Comparison of ENCODE assay signal across 25 cellular contexts in genomic region chr14:69240527-69241173, GRCh38.
"Had no signal": no experiment of that assay in that cellular context is flagged by ENCODE, and none has a peak within 500 bp of the region (broad histone marks: within the 10 kb centered on the region; RNA-seq: fewer than 3 reads in every experiment).

No MANE protein-coding gene starts in this region.

- H3K27ac ChIP-seq: coronary artery, epithelial cell of prostate, gastroesophageal sphincter, left lung, pancreas, psoas muscle, right lobe of liver, tibial artery had no signal

- H3K27me3 Mint-ChIP-seq: activated B cell treated with CpG ODN at 0.5 μM for 24 hours; activated CD4-positive, alpha-beta T cell treated with anti-CD3 and anti-CD28 coated beads for 36 hours; activated naive CD8-positive, alpha-beta T cell treated with anti-CD3 and anti-CD28 coated beads for 36 hours; stimulated activated naive CD8-positive, alpha-beta T cell treated with anti-CD3 and anti-CD28 coated beads, Interleukin-15, amount 100 ng/mL, for 72 hours had no signal

- H3K4me3 Mint-ChIP-seq: activated B cell treated with CpG ODN at 0.5 μM for 24 hours; activated CD4-positive, alpha-beta T cell treated with anti-CD3 and anti-CD28 coated beads for 36 hours; activated naive CD8-positive, alpha-beta T cell treated with anti-CD3 and anti-CD28 coated beads for 36 hours; activated T-cell treated with anti-CD3 and anti-CD28 coated beads, Interleukin-2, amount 50 U/mL, for 4 hours; mesothelial cell of epicardium; nephron; stimulated activated effector memory CD8-positive, alpha-beta T cell treated with anti-CD3 and anti-CD28 coated beads, Interleukin-12 subunit alpha, Interleukin-12 subunit beta, amount 100 ng/mL, for 72 hours; stimulated activated naive CD8-positive, alpha-beta T cell treated with anti-CD3 and anti-CD28 coated beads, Interleukin-15, amount 100 ng/mL, for 72 hours had no signal

- DNase-seq: activated B cell treated with CpG ODN at 0.5 μM for 24 hours; activated CD4-positive, alpha-beta T cell treated with anti-CD3 and anti-CD28 coated beads for 36 hours; activated CD4-positive, alpha-beta T cell treated with anti-CD3 and anti-CD28 coated beads, Interleukin-2, amount 50 U/mL, for 4 hours; activated CD8-positive, alpha-beta memory T cell treated with anti-CD3 and anti-CD28 coated beads, Interleukin-2, amount 50 U/mL, for 48 hours; activated naive CD4-positive, alpha-beta T cell; activated naive CD8-positive, alpha-beta T cell treated with anti-CD3 and anti-CD28 coated beads for 36 hours; activated T-cell treated with anti-CD3 and anti-CD28 coated beads, Interleukin-2, amount 50 U/mL, for 4 hours; cerebellar nuclear complex; left lung; mammary epithelial cell; pancreas; psoas muscle; right lobe of liver; small intestine; stimulated activated CD4-positive, alpha-beta T cell treated with anti-CD3 and anti-CD28 coated beads, Interleukin-2, amount 100 ng/mL, for 24 hours; stimulated activated naive CD8-positive, alpha-beta T cell treated with anti-CD3 and anti-CD28 coated beads, Interleukin-15, amount 100 ng/mL, for 72 hours; T-helper 1 cell; tibial artery had no signal

- H3K4me1 Mint-ChIP-seq: activated B cell treated with CpG ODN at 0.5 μM for 24 hours; stimulated activated effector memory CD8-positive, alpha-beta T cell treated with anti-CD3 and anti-CD28 coated beads, Interleukin-12 subunit alpha, Interleukin-12 subunit beta, amount 100 ng/mL, for 72 hours; stimulated activated naive CD8-positive, alpha-beta T cell treated with anti-CD3 and anti-CD28 coated beads, Interleukin-15, amount 100 ng/mL, for 72 hours had no signal

- H3K9me3 Mint-ChIP-seq: activated B cell treated with CpG ODN at 0.5 μM for 24 hours; activated naive CD8-positive, alpha-beta T cell treated with anti-CD3 and anti-CD28 coated beads for 36 hours; activated T-cell treated with anti-CD3 and anti-CD28 coated beads, Interleukin-2, amount 50 U/mL, for 4 hours; activated T-helper 2 cell treated with anti-CD3 and anti-CD28 coated beads, Interferon-gamma antibody, Interleukin-2, Interleukin-4, amounts not matched to agents 10 μg/mL and 5 μg/mL and 100 μg/mL, durations not matched to agents 14 hours and 24 hours and 36 hours; mesothelial cell of epicardium; nephron; stimulated activated effector memory CD8-positive, alpha-beta T cell treated with anti-CD3 and anti-CD28 coated beads, Interleukin-12 subunit alpha, Interleukin-12 subunit beta, amount 100 ng/mL, for 72 hours; stimulated activated naive CD8-positive, alpha-beta T cell treated with anti-CD3 and anti-CD28 coated beads, Interleukin-15, amount 100 ng/mL, for 72 hours had no signal

- H3K27me3 ChIP-seq: gastroesophageal sphincter, left lung, pancreas, right lobe of liver, tibial artery had no signal

- H3K4me3 ChIP-seq: coronary artery, gastroesophageal sphincter, left lung, pancreas, psoas muscle, right lobe of liver, tibial artery had no signal

- H3K9me3 ChIP-seq: gastroesophageal sphincter, left lung, pancreas, psoas muscle, right lobe of liver, tibial artery had no signal

- H3K27ac Mint-ChIP-seq: activated B cell treated with CpG ODN at 0.5 μM for 24 hours; activated CD4-positive, alpha-beta T cell treated with anti-CD3 and anti-CD28 coated beads for 36 hours; activated naive CD8-positive, alpha-beta T cell treated with anti-CD3 and anti-CD28 coated beads for 36 hours; activated T-helper 2 cell treated with anti-CD3 and anti-CD28 coated beads, Interferon-gamma antibody, Interleukin-2, Interleukin-4, amounts not matched to agents 10 μg/mL and 5 μg/mL and 100 μg/mL, durations not matched to agents 14 hours and 24 hours and 36 hours; mesothelial cell of epicardium; nephron; stimulated activated effector memory CD8-positive, alpha-beta T cell treated with anti-CD3 and anti-CD28 coated beads, Interleukin-12 subunit alpha, Interleukin-12 subunit beta, amount 100 ng/mL, for 72 hours had no signal

- H3K4me1 ChIP-seq: pancreas, right lobe of liver, tibial artery had no signal
